ENCODE assay signal across 19 cellular contexts in the genomic region with DNA sequence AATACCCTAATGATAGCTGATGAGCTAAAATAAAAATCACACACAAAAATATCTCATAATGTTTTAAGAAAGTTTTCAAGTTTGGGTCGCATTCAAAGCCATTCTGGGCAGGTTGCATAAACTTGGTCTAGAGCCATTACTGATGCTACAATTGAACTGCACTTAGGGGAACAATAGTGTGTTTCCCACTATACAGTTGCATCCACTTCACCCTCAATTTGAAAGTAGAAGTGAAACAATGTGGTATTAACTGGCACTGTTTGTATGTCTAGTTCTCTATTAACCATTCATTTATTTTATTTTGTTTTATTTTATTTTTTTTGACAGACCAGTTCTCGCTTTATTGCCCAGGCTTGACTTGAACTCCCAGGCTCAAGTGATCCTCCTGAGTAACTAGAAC.
"Had no signal": no experiment of that assay in that cellular context is flagged by ENCODE, and none has a peak within 500 bp of the region (broad histone marks: within the 10 kb centered on the region; RNA-seq: fewer than 3 reads in every experiment).

No MANE protein-coding gene starts in this region.

- H3K4me3 ChIP-seq: cardiac muscle cell, esophagus muscularis mucosa, gastroesophageal sphincter, heart left ventricle, left ventricle myocardium inferior, neural progenitor cell, ovary, psoas muscle, skin epidermis had no signal

- H3K4me1 ChIP-seq: esophagus muscularis mucosa, gastroesophageal sphincter, heart left ventricle, left ventricle myocardium inferior, neural progenitor cell, psoas muscle had no signal

- H3K36me3 ChIP-seq: cardiac muscle cell, esophagus muscularis mucosa, gastroesophageal sphincter, heart left ventricle, left ventricle myocardium inferior, neural progenitor cell, ovary had no signal

- H3K27ac ChIP-seq: cardiac muscle cell, esophagus muscularis mucosa, gastroesophageal sphincter, heart left ventricle, left ventricle myocardium inferior, neural progenitor cell, ovary, psoas muscle, skin epidermis had no signal

- H2AFZ ChIP-seq: neural progenitor cell had no signal

- ATAC-seq: gastroesophageal sphincter, heart left ventricle, psoas muscle, right cardiac atrium, WTC11 had no signal

- H3K9me3 ChIP-seq: esophagus muscularis mucosa, gastroesophageal sphincter, ovary, psoas muscle had no signal

- H3K27me3 ChIP-seq: cardiac muscle cell, esophagus muscularis mucosa, gastroesophageal sphincter, heart left ventricle, neural progenitor cell, ovary had no signal

- FAIRE-seq: endothelial cell of umbilical vein had no signal

- DNase-seq: activated CD4-positive, alpha-beta T cell treated with anti-CD3 and anti-CD28 coated beads for 48 hours; activated gamma-delta T cell treated with Interleukin-2 at 50 U/mL for 16 hours; amniotic stem cell; effector CD8-positive, alpha-beta T cell; heart left ventricle; kidney glomerular epithelial cell; left ventricle myocardium inferior; mammary epithelial cell; ovary; psoas muscle; right cardiac atrium; SW 1271 had no signal

- H3K4me2 ChIP-seq: neural progenitor cell had no signal

- H3K9ac ChIP-seq: neural progenitor cell had no signal
